8 cellular contexts compared by ENCODE assay signal in genomic region chr20:728022-728944, GRCh38. TPM values are rescaled to one million over a fixed set of nuclear protein-coding genes. Genes with fewer than 3 reads are reported as not detected.
DNase-seq lines count a peak whose midpoint lies in the region; ATAC-seq and TF ChIP-seq lines count a peak whose summit lies in the region.

No MANE protein-coding gene starts in this region.

- H3K27me3 Mint-ChIP-seq in activated T-helper 17 cell treated with anti-CD3 and anti-CD28 coated beads, Interleukin-2, amount 50 U/mL, for 72 hours, result peaks cover 46% of the 10 kb centered on the region

- TF ChIP-seq CTCF in HCT116 (IDR thresholded peaks at IDR 0.05 in 2 of 3, conservative IDR thresholded peaks at IDR 0.05 in 1 of 3; ENCODE audit: borderline replicate concordance in 1 of 3, insufficient read depth in 1 of 3, low read depth in 2 of 3, low read length in 2 of 3) (peak; percentile 60 to 67 (median 63); a peak in 5 of 6 replicates), OCI-LY1 (IDR thresholded peaks at IDR 0.05; ENCODE audit: low read length) (peak; percentile 60), prostate gland (IDR thresholded peaks at IDR 0.05) (peak in 3 of 4 experiments; percentile 55 to 68 (median 66))

- H3K36me3 Mint-ChIP-seq in activated T-helper 17 cell treated with anti-CD3 and anti-CD28 coated beads, Interleukin-2, amount 50 U/mL, for 72 hours (ENCODE audit: low read depth), result no peaks in the 10 kb centered on the region

- H3K79me2 ChIP-seq in HCT116 (ENCODE audit: insufficient read depth, low read length) (no peaks in the 10 kb centered on the region), OCI-LY1 (ENCODE audit: insufficient read depth, low read length) (no peaks in the 10 kb centered on the region)

- no peaks in the 10 kb centered on the region for H3K4me1 Mint-ChIP-seq in activated T-helper 17 cell treated with anti-CD3 and anti-CD28 coated beads, Interleukin-2, amount 50 U/mL, for 72 hours

- POLR2A ChIA-PET in HCT116 (lab: Charles Lee), result no interaction called here

- H3K9me3 ChIP-seq in HCT116 (ENCODE audit: control insufficient read depth in 1 of 2, insufficient read depth in 1 of 2, low read depth in 1 of 2, low read length in 2 of 2) (no peaks in the 10 kb centered on the region), OCI-LY1 (ENCODE audit: low read length) (no peaks in the 10 kb centered on the region), prostate gland (no peaks in the 10 kb centered on the region)

- intact Hi-C loops in HCT116 (cut with micrococcal nuclease) (loop anchor here (2.0 kb wide), 1 partner anchor 55 kb away; no protein-coding TSS in a partner anchor), head of caudate nucleus (cut with DNase I) (no loop called here), prostate gland (cut with DNase I) (loop anchor here (5.0 kb wide), 1 partner anchor 76 kb away; the partner anchor contains the start of gene SRXN1)

- H3K4me3 Mint-ChIP-seq in activated T-helper 17 cell treated with anti-CD3 and anti-CD28 coated beads, Interleukin-2, amount 50 U/mL, for 72 hours, result no peak overlapping the region

- peak overlapping the region; percentile 27; the same call in 1 of the 2 replicates for H3K9ac ChIP-seq in HCT116 (ENCODE audit: low read length)
- H3K9ac ChIP-seq in OCI-LY1 (ENCODE audit: low read length), result no peak overlapping the region

- H3K4me2 ChIP-seq in HCT116 (ENCODE audit: low read length), result peak overlapping the region; percentile 71
- peak overlapping the region; percentile 55 for H3K4me2 ChIP-seq in OCI-LY1 (ENCODE audit: low read length)

- H4K20me1 ChIP-seq in HCT116 (ENCODE audit: insufficient read depth) (no peaks in the 10 kb centered on the region), OCI-LY1 (ENCODE audit: insufficient read depth, low read length) (no peaks in the 10 kb centered on the region)

- peak; percentile 74 for TF ChIP-seq RAD21 in HCT116 (IDR thresholded peaks at IDR 0.05; ENCODE audit: low read depth)

- H3K4me1 ChIP-seq in HCT116 (ENCODE audit: control insufficient read depth in 1 of 2, insufficient read depth in 2 of 2, low read length in 2 of 2), result peaks cover 3 to 15% of the 10 kb centered on the region in 2 experiments; a peak in 2 of 4 replicates
- no peaks in the 10 kb centered on the region for H3K4me1 ChIP-seq in OCI-LY1 (ENCODE audit: insufficient read depth, low read length, severe bottlenecking)
- no peaks in the 10 kb centered on the region for H3K4me1 ChIP-seq in prostate gland (replicated peaks)

- RAD21 ChIA-PET in HCT116 (lab: Charles Lee; ENCODE audit: low non-redundant PET in 1 of 2, low total read pairs in 2 of 2, uncharacterized antibody in 2 of 2, unreplicated experiment in 2 of 2), result interaction anchor here in 1 of 2 experiments (1.6 kb wide), 1 partner anchor 11 kb away, joined by 3 read pairs; no protein-coding TSS in a partner anchor

- H3K4me3 ChIP-seq in HCT116 (replicated peaks in 1 of 2; ENCODE audit: low read depth in 1 of 2, low read length in 2 of 2) (peak overlapping the region; percentile 33 to 46), OCI-LY1 (ENCODE audit: low read depth, low read length, poor library complexity, severe bottlenecking) (peak overlapping the region; percentile 38), prostate gland (peak overlapping the region; percentile 30 to 40)

- no peaks in the 10 kb centered on the region for H3K9me2 ChIP-seq in HCT116 (ENCODE audit: insufficient read depth)
- H3K9me2 ChIP-seq in OCI-LY1 (ENCODE audit: low read depth, low read length), result no peaks in the 10 kb centered on the region

- H3F3A ChIP-seq in OCI-LY1 (ENCODE audit: insufficient read depth, low read length), result no peaks in the 10 kb centered on the region

- H3K27ac Mint-ChIP-seq in activated T-helper 17 cell treated with anti-CD3 and anti-CD28 coated beads, Interleukin-2, amount 50 U/mL, for 72 hours, result no peak overlapping the region

- CTCF ChIA-PET in HCT116 (lab: Charles Lee), result interaction anchor here (0.7 to 1.6 kb wide), 2 partner anchors 8 to 11 kb away, joined by 3 to 8 read pairs; no protein-coding TSS in a partner anchor

- TF ChIP-seq POLR2A in HCT116 (IDR thresholded peaks at IDR 0.05; ENCODE audit: borderline replicate concordance, extremely low read depth, insufficient read depth, insufficient read length), result no peak
- no peak for TF ChIP-seq POLR2A in prostate gland (IDR thresholded peaks at IDR 0.05)

- H3K36me3 ChIP-seq in HCT116 (ENCODE audit: control insufficient read depth in 1 of 2, insufficient read depth in 2 of 2, low read length in 2 of 2) (no peaks in the 10 kb centered on the region), OCI-LY1 (ENCODE audit: insufficient read depth, low read length) (no peaks in the 10 kb centered on the region), prostate gland (no peaks in the 10 kb centered on the region)

- H2AFZ ChIP-seq in HCT116 (ENCODE audit: low read depth, low read length, poor library complexity, severe bottlenecking), result peak overlapping the region; percentile 48
- H2AFZ ChIP-seq in OCI-LY1 (ENCODE audit: low read length), result no peak overlapping the region

- H3K27ac ChIP-seq in HCT116 (ENCODE audit: low read depth, low read length), result no peak overlapping the region; the same call in 1 of the 2 replicates
- no peak overlapping the region for H3K27ac ChIP-seq in OCI-LY1 (ENCODE audit: low read depth, low read length, poor library complexity, severe bottlenecking)
- no peak overlapping the region for H3K27ac ChIP-seq in prostate gland

- H3K9me3 Mint-ChIP-seq in activated T-helper 17 cell treated with anti-CD3 and anti-CD28 coated beads, Interleukin-2, amount 50 U/mL, for 72 hours, result no peaks in the 10 kb centered on the region

- DNase-seq in AG20443 (ENCODE audit: low spot score) (peak; percentile 70), HCT116 (ENCODE audit: low read depth, low spot score) (no peak), head of caudate nucleus (peak; percentile 5 to 85 (median 67)), prostate gland (ENCODE audit: low spot score) (peak; percentile 52)

- ATAC-seq in HCT116, result peak; percentile 94
- peak; percentile 44 for ATAC-seq in activated T-helper 17 cell treated with anti-CD3 and anti-CD28 coated beads, Interleukin-2, amount 50 U/mL, for 72 hours (replicated peaks)
- ATAC-seq in HG03135 (IDR thresholded peaks at IDR 0.05; ENCODE audit: unreplicated experiment), result no peak
- no peak for ATAC-seq in HG03097 (IDR thresholded peaks at IDR 0.05; ENCODE audit: low FRiP score, unreplicated experiment)

- BruUV-seq in HCT116 (replicated peaks; lab: Mats Ljungman, UMichigan), result no TSS peak

- WGBS in prostate gland, result 3% methylated on average over 62 of the region's 90 CpGs

- H3K27me3 ChIP-seq in HCT116 (ENCODE audit: insufficient read depth, low read length) (no peaks in the 10 kb centered on the region), OCI-LY1 (ENCODE audit: insufficient read depth, low read length) (no peaks in the 10 kb centered on the region; the same call in 1 of the 2 replicates), prostate gland (replicated peaks; ENCODE audit: insufficient read depth) (peaks cover under 1% of the 10 kb centered on the region)

TF ChIP-seq in HCT116, 20 proteins besides CTCF, POLR2A, EP300 and RAD21:
- TF ChIP-seq REST (IDR thresholded peaks at IDR 0.05; ENCODE audit: low read depth) (no peak), EZH2 (IDR thresholded peaks at IDR 0.05) (no peak), ATF3 (IDR thresholded peaks at IDR 0.05) (no peak), SP1 (IDR thresholded peaks at IDR 0.05; ENCODE audit: low read depth) (no peak), SRF (IDR thresholded peaks at IDR 0.05; ENCODE audit: low read depth) (no peak), ELF1 (IDR thresholded peaks at IDR 0.05; ENCODE audit: borderline replicate concordance, low read depth) (no peak), CBX3 (IDR thresholded peaks at IDR 0.05; ENCODE audit: low read depth) (no peak), TCF7L2 (IDR thresholded peaks at IDR 0.05; ENCODE audit: borderline replicate concordance, extremely low read depth, insufficient read depth, insufficient read length) (no peak), POLR2AphosphoS5 (IDR thresholded peaks at IDR 0.05; ENCODE audit: low read depth, low read length) (no peak)

RNA-seq across cellular contexts. Expression of gene SLC52A3, which starts 40.0 kb away (rescaled TPM):
- total RNA-seq in HCT116 (2021; ENCODE audit: unreplicated experiment), result 10.2 TPM
- polyA plus RNA-seq in HCT116 (2012), result 9.6 TPM in 2 replicates
- not detected for total RNA-seq in activated T-helper 17 cell treated with anti-CD3 and anti-CD28 coated beads, Interleukin-2, amount 50 U/mL, for 72 hours
- total RNA-seq in prostate gland, result 100 to 1,000 TPM in 1 of 2 donors, 10 to 100 TPM in 1; 34.3 to 221 TPM

RNA-seq across cellular contexts. Expression of gene SCRT2, which starts 52.7 kb away (rescaled TPM):
- total RNA-seq in HCT116 (2021; ENCODE audit: unreplicated experiment) (not detected), prostate gland (under 1 TPM in 1 of 2 donors, not detected in 1; 0.17 TPM)
- polyA plus RNA-seq in HCT116 (2012), result not detected in 2 replicates
- not detected for total RNA-seq in activated T-helper 17 cell treated with anti-CD3 and anti-CD28 coated beads, Interleukin-2, amount 50 U/mL, for 72 hours

Comparison
In these comparisons a context has a peak if more than half of its experiments do, and no peak if none do; other contexts are left out.
1. ATAC-seq: peak in HCT116 (single experiment) and activated T-helper 17 cell treated with anti-CD3 and anti-CD28 coated beads, Interleukin-2, amount 50 U/mL, for 72 hours (single experiment); none in HG03135 (single experiment) and HG03097 (single experiment).
2. RNA of gene SLC52A3, which starts 40.0 kb away (total RNA-seq): 34.3 to 221 TPM in prostate gland and 10.2 TPM in HCT116 (single experiment); not detected in activated T-helper 17 cell treated with anti-CD3 and anti-CD28 coated beads, Interleukin-2, amount 50 U/mL, for 72 hours; every median in the first group is over 10 times any median in the second.
3. Peak in every context shown above with its lines, with median percentiles within 50 percentile points of each other: H3K4me3 ChIP-seq and CTCF ChIP-seq.